10 cellular contexts compared by ENCODE assay signal in genomic region chr16:23147666-23148065, GRCh38. TPM values are rescaled to one million over a fixed set of nuclear protein-coding genes. Genes with fewer than 3 reads are reported as not detected.
DNase-seq lines count a peak whose midpoint lies in the region; ATAC-seq and TF ChIP-seq lines count a peak whose summit lies in the region.
"Had no signal": no experiment of that assay in that cellular context is flagged by ENCODE, and none has a peak within 500 bp of the region (broad histone marks: within the 10 kb centered on the region; RNA-seq: fewer than 3 reads in every experiment).

No MANE protein-coding gene starts in this region.

- no peak overlapping the region for H3K9ac ChIP-seq in HUES48 (ENCODE audit: low read depth, low read length)

- H3K36me3 ChIP-seq in ACC112 (ENCODE audit: insufficient read depth, low read length) (no peaks in the 10 kb centered on the region), HUES48 (ENCODE audit: control insufficient read depth, insufficient read depth, low read length) (no peaks in the 10 kb centered on the region), brain microvascular endothelial cell (replicated peaks) (no peaks in the 10 kb centered on the region), lower lobe of right lung (no peaks in the 10 kb centered on the region)

- H3K27me3 ChIP-seq in ACC112 (ENCODE audit: insufficient read depth, low read length) (no peaks in the 10 kb centered on the region), HUES48 (ENCODE audit: control insufficient read depth, insufficient read depth, low read length) (no peaks in the 10 kb centered on the region), brain microvascular endothelial cell (replicated peaks) (no peaks in the 10 kb centered on the region), lower lobe of right lung (ENCODE audit: low read depth) (no peaks in the 10 kb centered on the region)

- peaks cover 56% of the 10 kb centered on the region for H3K79me2 ChIP-seq in ACC112 (ENCODE audit: control insufficient read depth, insufficient read depth, low read length, unreplicated experiment)

- intact Hi-C loops in lower lobe of right lung (cut with DNase I) = no loop called here

- no peak for TF ChIP-seq CTCF in brain microvascular endothelial cell (IDR thresholded peaks at IDR 0.05; ENCODE audit: low read depth, low read length, missing control alignments)
- no peak for TF ChIP-seq CTCF in lower lobe of right lung (IDR thresholded peaks at IDR 0.05)

- DNase-seq in brain microvascular endothelial cell (no peak), lower lobe of right lung (no peak), NCI-H1436 (lab: John Stamatoyannopoulos, UW) (no peak)
- no peak for DNase-seq in stimulated activated CD4-positive, alpha-beta T cell treated with anti-CD3 and anti-CD28 coated beads, Interleukin-2, amount 100 ng/mL, for 24 hours
- DNase-seq in central memory CD4-positive, alpha-beta T cell = no peak
- DNase-seq: stimulated activated naive CD4-positive, alpha-beta T cell treated with Interleukin-2 at 50 U/mL for 16 hours had no signal

- H3K4me1 ChIP-seq in ACC112 (ENCODE audit: control insufficient read depth, insufficient read depth, low read length, unreplicated experiment) = peaks cover 20% of the 10 kb centered on the region
- H3K4me1 ChIP-seq in HUES48 (ENCODE audit: control insufficient read depth, insufficient read depth, low read length) = peaks cover 41% of the 10 kb centered on the region
- peaks cover 41% of the 10 kb centered on the region for H3K4me1 ChIP-seq in lower lobe of right lung

- ATAC-seq in lower lobe of right lung (no peak), GM19395 (IDR thresholded peaks at IDR 0.05; ENCODE audit: unreplicated experiment) (no peak)

- in situ Hi-C loops in brain microvascular endothelial cell (cut with HindIII; ENCODE audit: low pct_ligation_motif_present, low sequenced_read_pairs) = no loop called here

- no peak overlapping the region for H2AFZ ChIP-seq in ACC112 (ENCODE audit: low read length, unreplicated experiment)

- H3K4me3 ChIP-seq in ACC112 (ENCODE audit: low read depth, low read length) (peak overlapping the region; percentile 99), HUES48 (ENCODE audit: low read depth, low read length) (peak overlapping the region; percentile 86), brain microvascular endothelial cell (ENCODE audit: low read depth, low read length) (peak overlapping the region; percentile 71), lower lobe of right lung (peak overlapping the region; percentile 86)

- no peaks in the 10 kb centered on the region for H3K9me3 ChIP-seq in HUES48 (ENCODE audit: control insufficient read depth, insufficient read depth, low read length)
- no peaks in the 10 kb centered on the region for H3K9me3 ChIP-seq in lower lobe of right lung

- no peak overlapping the region for H3K27ac ChIP-seq in ACC112 (ENCODE audit: low read depth, low read length)
- H3K27ac ChIP-seq in HUES48 (ENCODE audit: low read depth, low read length) = no peak overlapping the region
- no peak overlapping the region for H3K27ac ChIP-seq in brain microvascular endothelial cell
- H3K27ac ChIP-seq in lower lobe of right lung = no peak overlapping the region

RNA-seq across cellular contexts. Expression of gene USP31, which starts 1.6 kb away (rescaled TPM):
- total RNA-seq in lower lobe of right lung = 13.1 TPM

RNA-seq across cellular contexts. Expression of gene SCNN1G, which starts 34.9 kb away (rescaled TPM):
- total RNA-seq in lower lobe of right lung = 7.6 TPM
- total RNA-seq: posterior vena cava had no signal
